1 cellular context compared by ENCODE assay signal in genomic region chr6:17971128-17972073, GRCh38.
TF ChIP-seq lines count a peak whose summit lies in the region.

No MANE protein-coding gene starts in this region.

TF ChIP-seq in HEK293, 187 proteins besides CTCF, POLR2A, EP300 and RAD21 (continued from another document):
- TF ChIP-seq PRDM2 (tag by site-specific recombination; IDR thresholded peaks at IDR 0.05; ENCODE audit: borderline replicate concordance) (no peak), ZNF707 (tag by site-specific recombination; IDR thresholded peaks at IDR 0.05) (no peak), ZSCAN4 (tag by site-specific recombination; IDR thresholded peaks at IDR 0.05) (no peak), ZNF837 (tag by site-specific recombination; IDR thresholded peaks at IDR 0.05) (no peak), ZNF121 (tag by site-specific recombination; IDR thresholded peaks at IDR 0.05) (peak; percentile 57; the same call in 1 of the 2 replicates), ZNF26 (tag by site-specific recombination; IDR thresholded peaks at IDR 0.05) (no peak), KLF17 (tag by site-specific recombination; IDR thresholded peaks at IDR 0.05) (peak; percentile 57; the same call in 1 of the 2 replicates), ZFP3 (tag by site-specific recombination; IDR thresholded peaks at IDR 0.05; ENCODE audit: low read depth) (no peak), WT1 (tag by site-specific recombination; IDR thresholded peaks at IDR 0.05) (peak; percentile 60; the same call in 1 of the 2 replicates)
